Comparison of ENCODE assay signal across 10 cellular contexts in genomic region chr3:128385080-128385832, GRCh38.
DNase-seq lines count a peak whose midpoint lies in the region; ATAC-seq and TF ChIP-seq lines count a peak whose summit lies in the region.
"Had no signal": no experiment of that assay in that cellular context is flagged by ENCODE, and none has a peak within 500 bp of the region (broad histone marks: within the 10 kb centered on the region; RNA-seq: fewer than 3 reads in every experiment).

No MANE protein-coding gene starts in this region.

- TF ChIP-seq POLR2A in Peyer's patch (IDR thresholded peaks at IDR 0.05), result no peak

- H2AK5ac ChIP-seq in neuronal stem cell (ENCODE audit: low read depth, low read length), result no peak overlapping the region

- no peak overlapping the region for H2BK15ac ChIP-seq in neuronal stem cell (ENCODE audit: low read length)

- no peak overlapping the region for H3K9ac ChIP-seq in neuronal stem cell (ENCODE audit: low read depth, low read length, poor library complexity)

- no peak overlapping the region for H2AFZ ChIP-seq in neuronal stem cell (ENCODE audit: low read length)

- no peaks in the 10 kb centered on the region for H3K27me3 ChIP-seq in neuronal stem cell (ENCODE audit: control insufficient read depth in 3 of 3, insufficient read depth in 3 of 3, low read depth in 1 of 3, low read length in 3 of 3)
- no peaks in the 10 kb centered on the region for H3K27me3 ChIP-seq in Peyer's patch

- no peak overlapping the region for H3K4me3 ChIP-seq in fibroblast of villous mesenchyme (ENCODE audit: low read depth, low read length)
- peak overlapping the region in 1 of 2 donors; percentile 9 for H3K4me3 ChIP-seq in neuronal stem cell (ENCODE audit: low read length in 2 of 2)
- no peak overlapping the region for H3K4me3 ChIP-seq in Peyer's patch

- peak; percentile 86 for DNase-seq in AG08396 (ENCODE audit: low spot score)
- DNase-seq in M059J (ENCODE audit: low read depth), result peak; percentile 55
- DNase-seq in fibroblast of villous mesenchyme (ENCODE audit: low read depth), result peak; percentile 87
- no peak for DNase-seq in neuronal stem cell (ENCODE audit: low spot score)
- no peak for DNase-seq in Peyer's patch
- no peak for DNase-seq in iPS-NIHi7 (ENCODE audit: extremely low spot score)
- no peak for DNase-seq in GDM1 (lab: John Stamatoyannopoulos, UW)
- DNase-seq: immature natural killer cell, retina had no signal

- H3K23ac ChIP-seq in neuronal stem cell (ENCODE audit: low read depth, low read length, poor library complexity), result no peak overlapping the region

- H3K18ac ChIP-seq in neuronal stem cell (ENCODE audit: low read length), result peak overlapping the region; percentile 36

- no peaks in the 10 kb centered on the region for H3K9me3 ChIP-seq in neuronal stem cell (replicated peaks in 1 of 2; ENCODE audit: control insufficient read depth in 2 of 2, insufficient read depth in 1 of 2, low read depth in 1 of 2, low read length in 2 of 2)
- no peaks in the 10 kb centered on the region for H3K9me3 ChIP-seq in Peyer's patch

- no peak overlapping the region for H4K8ac ChIP-seq in neuronal stem cell (ENCODE audit: low read depth, low read length)

- WGBS in neuronal stem cell (ENCODE audit: extremely low coverage in 2 of 2, insufficient read length in 2 of 2, insufficient replicate concordance in 1 of 2), 2 donors, result no CpG with 5 or more reads among the region's 11 CpGs

- H2BK5ac ChIP-seq in neuronal stem cell (ENCODE audit: low read length), result no peak overlapping the region

- H3K27ac ChIP-seq in neuronal stem cell (replicated peaks; ENCODE audit: low read length) (no peak overlapping the region), Peyer's patch (no peak overlapping the region)

- no peak for ATAC-seq in HG03521 (IDR thresholded peaks at IDR 0.05; ENCODE audit: unreplicated experiment)

- no peak overlapping the region for H3K14ac ChIP-seq in neuronal stem cell (ENCODE audit: low read length)

- H2BK120ac ChIP-seq in neuronal stem cell (ENCODE audit: low read depth, low read length), result no peak overlapping the region

- H3K4me1 ChIP-seq in neuronal stem cell (ENCODE audit: control insufficient read depth in 2 of 2, insufficient read depth in 1 of 2, low read depth in 1 of 2, low read length in 2 of 2), result no peaks in the 10 kb centered on the region
- H3K4me1 ChIP-seq in Peyer's patch, result peaks cover 0 to 26% (median 0%) of the 10 kb centered on the region in 4 donors

- H4K91ac ChIP-seq in neuronal stem cell (ENCODE audit: low read depth, low read length, poor library complexity), result no peak overlapping the region

- no peaks in the 10 kb centered on the region for H3K36me3 ChIP-seq in neuronal stem cell (replicated peaks in 1 of 2; ENCODE audit: control insufficient read depth in 2 of 2, insufficient read depth in 2 of 2, low read length in 2 of 2)
- no peaks in the 10 kb centered on the region for H3K36me3 ChIP-seq in Peyer's patch

- H3K79me1 ChIP-seq in neuronal stem cell (ENCODE audit: low read depth, low read length), result peaks cover 2% of the 10 kb centered on the region

- no peak overlapping the region for H3K4me2 ChIP-seq in neuronal stem cell (ENCODE audit: insufficient read depth, low read length, poor library complexity, severe bottlenecking)

- H3K4ac ChIP-seq in neuronal stem cell (ENCODE audit: low read length), result no peak overlapping the region

- TF ChIP-seq CTCF in fibroblast of villous mesenchyme (IDR thresholded peaks at IDR 0.05; ENCODE audit: insufficient read depth, low read depth, low read length), result no peak
- no peak for TF ChIP-seq CTCF in Peyer's patch (IDR thresholded peaks at IDR 0.05)

- H2BK12ac ChIP-seq in neuronal stem cell (ENCODE audit: low read length), result no peak overlapping the region

Comparison
In these comparisons a context has a peak if more than half of its experiments do, and no peak if none do; other contexts are left out.
1. DNase-seq: peak in AG08396 (single experiment), M059J (single experiment) and fibroblast of villous mesenchyme (single experiment); none in neuronal stem cell (single experiment), Peyer's patch (0 of 3), iPS-NIHi7 (single experiment) and GDM1 (single experiment).